9 cellular contexts compared by ENCODE assay signal in the genomic region with DNA sequence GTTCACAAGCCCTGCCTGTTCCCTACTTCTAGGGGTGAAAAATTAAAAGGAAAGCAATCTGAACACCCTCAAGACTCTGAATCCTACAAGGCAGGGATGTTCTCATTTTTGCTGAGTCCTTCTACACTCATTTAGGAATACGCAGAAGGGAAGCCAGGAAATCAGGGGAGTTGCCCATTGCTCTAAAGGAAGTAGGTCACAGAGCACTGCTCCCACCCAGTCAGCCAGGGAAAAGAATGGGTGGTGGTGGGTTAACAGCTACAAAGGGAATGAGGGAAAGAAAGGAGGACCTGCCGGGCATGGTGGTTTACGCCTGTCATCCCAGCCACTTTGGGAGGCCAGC. TPM values are rescaled to one million over a fixed set of nuclear protein-coding genes. Genes with fewer than 3 reads are reported as not detected.
DNase-seq lines count a peak whose midpoint lies in the region; ATAC-seq and TF ChIP-seq lines count a peak whose summit lies in the region.
"Had no signal": no experiment of that assay in that cellular context is flagged by ENCODE, and none has a peak within 500 bp of the region (broad histone marks: within the 10 kb centered on the region; RNA-seq: fewer than 3 reads in every experiment).

No MANE protein-coding gene starts in this region.

- H3K36me3 Mint-ChIP-seq in CD8-positive, alpha-beta T cell, result no peaks in the 10 kb centered on the region

- H3K4me3 ChIP-seq in MG63, result no peak overlapping the region
- H3K4me3 ChIP-seq in colonic mucosa, result no peak overlapping the region
- H3K4me3 ChIP-seq in lower lobe of right lung, result peak overlapping the region; percentile 29
- peak overlapping the region; percentile 24 to 96 for H3K4me3 ChIP-seq in tibial artery
- no peak overlapping the region for H3K4me3 ChIP-seq in CD8-positive, alpha-beta T cell (ENCODE audit: low read depth, low read length)

- CTCF ChIA-PET in CD8-positive, alpha-beta T cell (lab: Charles Lee), result interaction anchor here (0.8 to 2.9 kb wide), 6 partner anchors 13 to 322 kb away, joined by 3 to 16 read pairs (median 3); a partner anchor contains a TSS

- no peaks in the 10 kb centered on the region for H3K27me3 ChIP-seq in MG63
- no peaks in the 10 kb centered on the region for H3K27me3 ChIP-seq in colonic mucosa
- H3K27me3 ChIP-seq in lower lobe of right lung (ENCODE audit: low read depth), result no peaks in the 10 kb centered on the region
- H3K27me3 ChIP-seq in tibial artery, result no peaks in the 10 kb centered on the region
- peaks cover 7% of the 10 kb centered on the region for H3K27me3 ChIP-seq in CD8-positive, alpha-beta T cell (ENCODE audit: insufficient read depth, low read length)

- no peak for ATAC-seq in lower lobe of right lung
- no peak for ATAC-seq in GM19324 (IDR thresholded peaks at IDR 0.05; ENCODE audit: low FRiP score, unreplicated experiment)
- no peak for ATAC-seq in HG02870 (IDR thresholded peaks at IDR 0.05; ENCODE audit: unreplicated experiment)
- no peak for ATAC-seq in HG03442 (IDR thresholded peaks at IDR 0.05; ENCODE audit: unreplicated experiment)
- ATAC-seq in CD8-positive, alpha-beta T cell, result no peak

- POLR2A ChIA-PET in CD8-positive, alpha-beta T cell (lab: Charles Lee), result no interaction called here

- TF ChIP-seq CTCF in colonic mucosa (IDR thresholded peaks at IDR 0.05), result no peak
- TF ChIP-seq CTCF in lower lobe of right lung (IDR thresholded peaks at IDR 0.05), result no peak
- TF ChIP-seq CTCF in tibial artery (IDR thresholded peaks at IDR 0.05), result no peak
- TF ChIP-seq CTCF in CD8-positive, alpha-beta T cell (IDR thresholded peaks at IDR 0.05), result no peak

- H3K27ac Mint-ChIP-seq in CD8-positive, alpha-beta T cell, result no peak overlapping the region

- no peaks in the 10 kb centered on the region for H3K9me3 Mint-ChIP-seq in CD8-positive, alpha-beta T cell

- H3K36me3 ChIP-seq in MG63 (peaks cover 3% of the 10 kb centered on the region), colonic mucosa (no peaks in the 10 kb centered on the region), lower lobe of right lung (no peaks in the 10 kb centered on the region), tibial artery (no peaks in the 10 kb centered on the region)
- H3K36me3 ChIP-seq in CD8-positive, alpha-beta T cell (ENCODE audit: insufficient read depth, low read length), result no peaks in the 10 kb centered on the region

- peak overlapping the region in 1 of 2 donors; percentile 98 for H3K9ac ChIP-seq in colonic mucosa (ENCODE audit: low read depth in 2 of 2, low read length in 2 of 2)

- H3K27me3 Mint-ChIP-seq in CD8-positive, alpha-beta T cell (ENCODE audit: low read depth), result peaks cover 34% of the 10 kb centered on the region

- no peak overlapping the region for H3K4me3 Mint-ChIP-seq in CD8-positive, alpha-beta T cell

- H3K4me1 Mint-ChIP-seq in CD8-positive, alpha-beta T cell (ENCODE audit: low read depth), result peaks cover 19% of the 10 kb centered on the region

- DNase-seq in MG63 (peak; percentile 12), colonic mucosa (peak; percentile 51), lower lobe of right lung (no peak), tibial artery (no peak)
- DNase-seq in CD8-positive, alpha-beta T cell, result no peak
- DNase-seq: MM.1S had no signal

- H3K4me1 ChIP-seq in colonic mucosa (peaks cover 10% of the 10 kb centered on the region), lower lobe of right lung (peaks cover 55% of the 10 kb centered on the region), tibial artery (peaks cover 0 to 71% (median 41%) of the 10 kb centered on the region in 4 donors)
- peaks cover 16% of the 10 kb centered on the region for H3K4me1 ChIP-seq in CD8-positive, alpha-beta T cell (ENCODE audit: insufficient read depth, low read length)

- no peaks in the 10 kb centered on the region for H3K9me3 ChIP-seq in MG63
- H3K9me3 ChIP-seq in colonic mucosa, result no peaks in the 10 kb centered on the region
- no peaks in the 10 kb centered on the region for H3K9me3 ChIP-seq in lower lobe of right lung
- H3K9me3 ChIP-seq in tibial artery, result no peaks in the 10 kb centered on the region
- H3K9me3 ChIP-seq in CD8-positive, alpha-beta T cell (ENCODE audit: low read length), result no peaks in the 10 kb centered on the region

- peak overlapping the region; percentile 96 for H3K27ac ChIP-seq in colonic mucosa
- peak overlapping the region; percentile 92 for H3K27ac ChIP-seq in lower lobe of right lung
- H3K27ac ChIP-seq in tibial artery, result peak overlapping the region; percentile 93 to 94
- H3K27ac ChIP-seq in CD8-positive, alpha-beta T cell (ENCODE audit: low read depth, low read length), result no peak overlapping the region

- intact Hi-C loops in colonic mucosa (cut with DNase I), result loop anchor here (5.0 kb wide), 2 partner anchors 224 to 314 kb away; a partner anchor contains a TSS
- intact Hi-C loops in lower lobe of right lung (cut with DNase I), result loop anchor here (5.0 kb wide), 1 partner anchor 74 kb away; no protein-coding TSS in a partner anchor
- intact Hi-C loops in tibial artery (cut with DNase I; ENCODE audit: low total_unique reads), result loop anchor here (5.0 kb wide), 1 partner anchor 314 kb away; a partner anchor contains a TSS
- intact Hi-C loops in CD8-positive, alpha-beta T cell (cut with DNase I, micrococcal nuclease), result loop anchor here (10.0 kb wide), 2 partner anchors 681 to 1001 kb away; a partner anchor contains a TSS

RNA-seq across cellular contexts. Expression of a gene that starts 2.4 kb away (rescaled TPM):
- total RNA-seq in MG63 (2014; rRNA removed; shearing (Covaris generic); ENCODE audit: low replicate concordance), result 11.9 and 16.3 TPM in 2 replicates
- total RNA-seq in colonic mucosa, result 10 to 100 TPM; 47.1 to 93.3 TPM
- total RNA-seq in lower lobe of right lung, result 56.3 TPM
- not detected for total RNA-seq in CD8-positive, alpha-beta T cell

Comparison
In these comparisons a context has a peak if more than half of its experiments do, and no peak if none do; other contexts are left out.
1. DNase-seq: peak in MG63 (single experiment) and colonic mucosa (single experiment); none in lower lobe of right lung (single experiment), tibial artery (0 of 2) and CD8-positive, alpha-beta T cell (0 of 7).
2. H3K4me3 ChIP-seq: peak in lower lobe of right lung (single experiment) and tibial artery (2 of 2); none in MG63 (single experiment), colonic mucosa (single experiment) and CD8-positive, alpha-beta T cell (single experiment).
3. RNA of a gene that starts 2.4 kb away (total RNA-seq): 47.1 to 93.3 TPM in colonic mucosa, 56.3 TPM in lower lobe of right lung (single experiment) and 11.9 to 16.3 TPM in MG63; not detected in CD8-positive, alpha-beta T cell; every median in the first group is over 10 times any median in the second.